8 cellular contexts compared by ENCODE assay signal in genomic region chr2:24075915-24076848, GRCh38. TPM values are rescaled to one million over a fixed set of nuclear protein-coding genes. Genes with fewer than 3 reads are reported as not detected.
DNase-seq lines count a peak whose midpoint lies in the region; ATAC-seq, FAIRE-seq and TF ChIP-seq lines count a peak whose summit lies in the region.

A gene with protein sequence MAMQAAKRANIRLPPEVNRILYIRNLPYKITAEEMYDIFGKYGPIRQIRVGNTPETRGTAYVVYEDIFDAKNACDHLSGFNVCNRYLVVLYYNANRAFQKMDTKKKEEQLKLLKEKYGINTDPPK (minus strand): TSS chr2:24076326. CDS start chr2:24076229, 97 bp downstream.

- H3K36me3 ChIP-seq in NT2/D1 (ENCODE audit: insufficient read depth, insufficient read length, low read length) = peaks cover 59% of the 10 kb centered on the region
- peaks cover 6 to 33% (median 15%) of the 10 kb centered on the region in 4 experiments; a peak in 6 of 8 replicates for H3K36me3 ChIP-seq in H1 (ENCODE audit: control insufficient read depth in 2 of 4, insufficient read depth in 4 of 4, low read length in 3 of 4)

- no peak within 1 kb of the TSS for H4K91ac ChIP-seq in H1 (replicated peaks; ENCODE audit: insufficient read length, low read length)

- H2BK20ac ChIP-seq in H1 (ENCODE audit: low read length) = no peak within 1 kb of the TSS

- peak within 1 kb of the TSS; percentile 36 for H3K56ac ChIP-seq in H1 (replicated peaks; ENCODE audit: insufficient read length, low read depth, low read length)

- H4K5ac ChIP-seq in H1 (ENCODE audit: insufficient read length, low read depth, low read length) = peak within 1 kb of the TSS; percentile 66

- H2BK120ac ChIP-seq in H1 (replicated peaks; ENCODE audit: low read depth, low read length) = no peak within 1 kb of the TSS

- H3K4me2 ChIP-seq in H1 (ENCODE audit: insufficient read depth in 1 of 2, low read depth in 2 of 2, low read length in 2 of 2) = peak within 1 kb of the TSS; percentile 83 to 84

- H3K14ac ChIP-seq in H1 (ENCODE audit: insufficient read length) = no peak within 1 kb of the TSS

- no peaks in the 10 kb centered on the region for H4K20me1 ChIP-seq in H1 (replicated peaks in 1 of 2; ENCODE audit: control insufficient read depth in 1 of 2, insufficient read depth in 2 of 2, low read length in 2 of 2)

- H3K36me3 Mint-ChIP-seq in activated CD8-positive, alpha-beta memory T cell treated with anti-CD3 and anti-CD28 coated beads, Interleukin-2, amount 10 ng/mL, durations not matched to agents 7 days and 5 days = peaks cover 13% of the 10 kb centered on the region
- H3K36me3 Mint-ChIP-seq in memory B cell = peaks cover 3% of the 10 kb centered on the region

- H3K9me3 ChIP-seq in NT2/D1 (ENCODE audit: insufficient read depth, low read length) = no peaks in the 10 kb centered on the region
- no peaks in the 10 kb centered on the region for H3K9me3 ChIP-seq in H1 (ENCODE audit: insufficient read depth in 2 of 2, low read depth in 1 of 2, low read length in 1 of 2)

- H3K9ac ChIP-seq in NT2/D1 (ENCODE audit: insufficient read length, low read depth) (peak within 1 kb of the TSS; percentile 94), H1 (replicated peaks in 1 of 4; ENCODE audit: extremely low read depth in 1 of 4, low read depth in 3 of 4, low read length in 3 of 4) (peak within 1 kb of the TSS; percentile 63 to 94 (median 90))

- H3K4me1 ChIP-seq in NT2/D1 (ENCODE audit: insufficient read depth, insufficient read length) = no peaks in the 10 kb centered on the region
- peaks cover 0 to 7% (median 2%) of the 10 kb centered on the region in 4 experiments; a peak in 4 of 7 replicates for H3K4me1 ChIP-seq in H1 (replicated peaks in 1 of 4; ENCODE audit: control insufficient read depth in 3 of 4, insufficient read depth in 4 of 4, low read length in 3 of 4)

- H2BK15ac ChIP-seq in H1 (ENCODE audit: low read length) = no peak within 1 kb of the TSS

- H3K23me2 ChIP-seq in H1 (ENCODE audit: low read depth, low read length) = peaks cover 5% of the 10 kb centered on the region; the same call in 1 of the 2 replicates

- H3K27me3 Mint-ChIP-seq in activated CD8-positive, alpha-beta memory T cell treated with anti-CD3 and anti-CD28 coated beads, Interleukin-2, amount 10 ng/mL, durations not matched to agents 7 days and 5 days = no peaks in the 10 kb centered on the region
- H3K27me3 Mint-ChIP-seq in memory B cell = no peaks in the 10 kb centered on the region

- H3K9me3 Mint-ChIP-seq in activated CD8-positive, alpha-beta memory T cell treated with anti-CD3 and anti-CD28 coated beads, Interleukin-2, amount 10 ng/mL, durations not matched to agents 7 days and 5 days (ENCODE audit: low read depth) = no peaks in the 10 kb centered on the region
- H3K9me3 Mint-ChIP-seq in memory B cell = no peaks in the 10 kb centered on the region

- H2BK12ac ChIP-seq in H1 (ENCODE audit: low read depth, low read length) = no peak within 1 kb of the TSS; the same call in 1 of the 2 replicates

- peak within 1 kb of the TSS; percentile 78; the same call in 1 of the 2 replicates for H2AFZ ChIP-seq in H1 (ENCODE audit: low read length)

- H3K27ac ChIP-seq in H1 (ENCODE audit: low read depth, low read length) = peak within 1 kb of the TSS; percentile 87

- H3K79me1 ChIP-seq in H1 (ENCODE audit: low read depth, low read length) = no peaks in the 10 kb centered on the region

- peak within 1 kb of the TSS; percentile 92 for H3K4me3 ChIP-seq in NT2/D1 (ENCODE audit: insufficient read length, low read depth)
- H3K4me3 ChIP-seq in H1 (ENCODE audit: extremely low read depth in 1 of 4, insufficient read depth in 2 of 4, low read depth in 3 of 4, low read length in 4 of 4) = peak within 1 kb of the TSS; percentile 74 to 96 (median 94)

- no peak within 1 kb of the TSS for H3K23ac ChIP-seq in H1 (ENCODE audit: insufficient read length)

- whole genome bisulfite sequencing in H1 (ENCODE audit: extremely low coverage in 1 of 2, insufficient coverage in 1 of 2, insufficient read length in 1 of 2, insufficient replicate concordance in 2 of 2, low coverage in 1 of 2, low lambda C conversion rate in 2 of 2, missing lambda C conversion rate in 1 of 2), 2 experiments = 1% methylated on average over 48 of the region's 64 CpGs; no CpG with 5 or more reads in 1 of the 2 experiments

- H3K4me3 Mint-ChIP-seq in activated CD8-positive, alpha-beta memory T cell treated with anti-CD3 and anti-CD28 coated beads, Interleukin-2, amount 10 ng/mL, durations not matched to agents 7 days and 5 days = peak within 1 kb of the TSS; percentile 90
- peak within 1 kb of the TSS; percentile 99 for H3K4me3 Mint-ChIP-seq in memory B cell

- TF ChIP-seq RAD21 in H1 (IDR thresholded peaks at IDR 0.05 in 1 of 2, conservative IDR thresholded peaks at IDR 0.05 in 1 of 2; ENCODE audit: low read depth in 2 of 2, low read length in 2 of 2) = peak in 1 of 2 experiments; percentile 17; a peak in 2 of 4 replicates

- no peak for TF ChIP-seq CTCF in H1 (IDR thresholded peaks at IDR 0.05; ENCODE audit: control extremely low read depth in 1 of 3, insufficient read depth in 1 of 3, low read depth in 1 of 3, low read length in 3 of 3)

- peaks cover 38% of the 10 kb centered on the region for H3K4me1 Mint-ChIP-seq in activated CD8-positive, alpha-beta memory T cell treated with anti-CD3 and anti-CD28 coated beads, Interleukin-2, amount 10 ng/mL, durations not matched to agents 7 days and 5 days
- peaks cover 18% of the 10 kb centered on the region for H3K4me1 Mint-ChIP-seq in memory B cell

- CTCF ChIA-PET in activated CD8-positive, alpha-beta memory T cell treated with anti-CD3 and anti-CD28 coated beads, Interleukin-2, amount 10 ng/mL, durations not matched to agents 7 days and 5 days (lab: Charles Lee) = interaction anchor here (0.7 to 4.0 kb wide), 10 partner anchors 8 to 252 kb away, joined by 3 to 22 read pairs (median 4); partner anchors contain the start of genes ATAD2B, TP53I3 and WDCP
- CTCF ChIA-PET in H1 (lab: Charles Lee; ENCODE audit: partially characterized antibody) = interaction anchor here (0.8 to 1.3 kb wide), 5 partner anchors 16 to 273 kb away, joined by 3 to 4 read pairs (median 3); partner anchors contain the start of gene WDCP

- peaks cover 0 to 23% of the 10 kb centered on the region in 2 experiments; a peak in 2 of 4 replicates for H3K79me2 ChIP-seq in H1 (ENCODE audit: control insufficient read depth in 1 of 2, insufficient read depth in 2 of 2, low read length in 2 of 2)

- peak within 1 kb of the TSS; percentile 90; the same call in 1 of the 2 replicates for H4K8ac ChIP-seq in H1 (ENCODE audit: extremely low read depth, insufficient read depth, low read length)

- TF ChIP-seq POLR2A in H1 (IDR thresholded peaks at IDR 0.05; ENCODE audit: control extremely low read depth in 1 of 2, low read depth in 2 of 2, low read length in 2 of 2) = peak in 1 of 2 experiments; percentile 89; a peak in 2 of 3 replicates

- peak within 1 kb of the TSS; percentile 71 for H3K18ac ChIP-seq in H1 (ENCODE audit: extremely low read depth, low read length)

- H2BK5ac ChIP-seq in H1 (ENCODE audit: low read depth, low read length) = peak within 1 kb of the TSS; percentile 81; the same call in 1 of the 2 replicates

- POLR2A ChIA-PET in H1 (lab: Charles Lee; ENCODE audit: partially characterized antibody) = interaction anchor here (0.6 to 2.7 kb wide), 17 partner anchors 8 to 272 kb away, joined by 3 to 31 read pairs (median 4); partner anchors contain the start of genes ATAD2B, MFSD2B, TP53I3 and WDCP

- peak in 1 of 2 experiments; percentile 85; a peak in 1 of 3 replicates for TF ChIP-seq EP300 in H1 (IDR thresholded peaks at IDR 0.05; ENCODE audit: borderline replicate concordance in 1 of 2, low read depth in 2 of 2, low read length in 2 of 2)

- ATAC-seq in GM21381 (IDR thresholded peaks at IDR 0.05; ENCODE audit: unreplicated experiment) = peak; percentile 93
- ATAC-seq in activated CD8-positive, alpha-beta memory T cell treated with anti-CD3 and anti-CD28 coated beads, Interleukin-2, amount 10 ng/mL, durations not matched to agents 7 days and 5 days = peak; percentile 87
- peak; percentile 79 for ATAC-seq in memory B cell (ENCODE audit: low read depth)

- peak; percentile 13 for FAIRE-seq in H1 (lab: Jason Lieb, UNC)

- H3K27me3 ChIP-seq in NT2/D1 (ENCODE audit: insufficient read depth, insufficient read length) (no peaks in the 10 kb centered on the region), H1 (replicated peaks in 1 of 4; ENCODE audit: control insufficient read depth in 3 of 4, extremely low read depth in 1 of 4, insufficient read depth in 3 of 4, low read length in 3 of 4) (no peaks in the 10 kb centered on the region)

- DNase-seq in COR-L47 (lab: John Stamatoyannopoulos, UW) = peak; percentile 99
- peak; percentile 62 to 99 (median 97) for DNase-seq in HUDEP-2 (lab: John Stamatoyannopoulos, UW; ENCODE audit: unreplicated experiment in 76 of 76)
- DNase-seq in NT2/D1 (ENCODE audit: low read depth, low spot score) = peak; percentile 99
- DNase-seq in activated CD8-positive, alpha-beta memory T cell treated with anti-CD3 and anti-CD28 coated beads, Interleukin-2, amount 10 ng/mL, durations not matched to agents 7 days and 5 days = peak; percentile 100
- peak; percentile 100 for DNase-seq in H1 (ENCODE audit: low read depth in 1 of 2, low spot score in 2 of 2)
- DNase-seq in memory B cell (ENCODE audit: low spot score in 2 of 2) = peak; percentile 97 to 100
- DNase-seq in stimulated activated CD8-positive, alpha-beta memory T cell treated with anti-CD3 and anti-CD28 coated beads, Interleukin-12 subunit alpha, Interleukin-12 subunit beta, amount 100 ng/mL, for 24 hours (ENCODE audit: extremely low read depth) = peak; percentile 98

- peak within 1 kb of the TSS; percentile 17 for H3K4ac ChIP-seq in H1 (replicated peaks; ENCODE audit: insufficient read length, low read depth, low read length)

- H2AK5ac ChIP-seq in H1 (ENCODE audit: low read depth, low read length) = no peak within 1 kb of the TSS

- H3K27ac Mint-ChIP-seq in activated CD8-positive, alpha-beta memory T cell treated with anti-CD3 and anti-CD28 coated beads, Interleukin-2, amount 10 ng/mL, durations not matched to agents 7 days and 5 days = peak within 1 kb of the TSS; percentile 96
- H3K27ac Mint-ChIP-seq in memory B cell = peak within 1 kb of the TSS; percentile 99

TF ChIP-seq in H1, 55 proteins besides CTCF, POLR2A, EP300 and RAD21 (continues in another document):
- no peak for TF ChIP-seq BCL11A (IDR thresholded peaks at IDR 0.05; ENCODE audit: low read depth in 2 of 2, low read length in 2 of 2)

RNA-seq across cellular contexts. Expression of the gene that starts here (rescaled TPM):
- 100 to 1,000 TPM in 1 of 2 experiments, 10 to 100 TPM in 1; 85.4 to 115 TPM for total RNA-seq in activated CD8-positive, alpha-beta memory T cell treated with anti-CD3 and anti-CD28 coated beads, Interleukin-2, amount 10 ng/mL, durations not matched to agents 7 days and 5 days
- total RNA-seq in H1 (2021; fragmentation: NEBNext Ultra II Directional; extraction: Animal tissue kit (Norgen Biotek cat#: 25700)) = 126 and 127 TPM in 2 replicates
- polyA plus RNA-seq in H1 (2011; rRNA removed) = 86.6 and 155 TPM in 2 replicates
- 176 TPM for polyA plus RNA-seq in H1 (2011; cell fraction: cytosol; rRNA removed)
- polyA plus RNA-seq in H1 (2011; cell fraction: nucleus; rRNA removed) = 33.1 TPM
- 105 to 184 TPM (median 117 TPM) in 4 replicates for polyA plus RNA-seq in H1 (2012, experiment 1 of 2)
- polyA plus RNA-seq in H1 (2012, experiment 2 of 2) = 246 TPM
- polyA plus RNA-seq in H1 (2013, experiment 1 of 2) = 180 TPM
- polyA plus RNA-seq in H1 (2013, experiment 2 of 2) = 197 TPM
- 21.8 and 39.5 TPM in 2 replicates for polyA minus RNA-seq in H1 (2011; rRNA and poly(A)+ RNA removed)
- 36.9 TPM for polyA minus RNA-seq in H1 (2011; cell fraction: cytosol; rRNA and poly(A)+ RNA removed)
- polyA minus RNA-seq in H1 (2011; cell fraction: nucleus; rRNA and poly(A)+ RNA removed) = 22.6 TPM

Comparison
In these comparisons a context has a peak if more than half of its experiments do, and no peak if none do; other contexts are left out.
1. Peak in every context shown above with its lines: DNase-seq, ATAC-seq, H3K4me3 ChIP-seq and H3K27ac ChIP-seq.